9 cellular contexts compared by ENCODE assay signal in genomic region chr5:83844320-83845068, GRCh38.
DNase-seq lines count a peak whose midpoint lies in the region; ATAC-seq and TF ChIP-seq lines count a peak whose summit lies in the region.
"Had no signal": no experiment of that assay in that cellular context is flagged by ENCODE, and none has a peak within 500 bp of the region (broad histone marks: within the 10 kb centered on the region; RNA-seq: fewer than 3 reads in every experiment).

No MANE protein-coding gene starts in this region.

- H3K27ac ChIP-seq in OCI-LY3 (ENCODE audit: low read length): no peak overlapping the region
- no peak overlapping the region for H3K27ac ChIP-seq in testis

- peak overlapping the region; percentile 93 for H2AFZ ChIP-seq in OCI-LY3 (ENCODE audit: low read depth, low read length)

- no peak overlapping the region for H3K27ac Mint-ChIP-seq in activated naive CD4-positive, alpha-beta T cell treated with anti-CD3 and anti-CD28 coated beads for 36 hours
- H3K27ac Mint-ChIP-seq: brain had no signal

- peaks cover 2% of the 10 kb centered on the region for H3K9me3 Mint-ChIP-seq in activated naive CD4-positive, alpha-beta T cell treated with anti-CD3 and anti-CD28 coated beads for 36 hours

- H4K20me1 ChIP-seq in OCI-LY3 (ENCODE audit: insufficient read depth, low read length): no peaks in the 10 kb centered on the region

- no peaks in the 10 kb centered on the region for H3K27me3 Mint-ChIP-seq in activated naive CD4-positive, alpha-beta T cell treated with anti-CD3 and anti-CD28 coated beads for 36 hours (ENCODE audit: low read depth)

- no peaks in the 10 kb centered on the region for H3K36me3 Mint-ChIP-seq in activated naive CD4-positive, alpha-beta T cell treated with anti-CD3 and anti-CD28 coated beads for 36 hours (ENCODE audit: low read depth)
- H3K36me3 Mint-ChIP-seq: brain had no signal

- no peak overlapping the region for H3K4me3 Mint-ChIP-seq in activated naive CD4-positive, alpha-beta T cell treated with anti-CD3 and anti-CD28 coated beads for 36 hours
- H3K4me3 Mint-ChIP-seq: brain had no signal

- ATAC-seq in HG02840 (IDR thresholded peaks at IDR 0.05; ENCODE audit: low FRiP score, unreplicated experiment): peak; percentile 97

- no peak for TF ChIP-seq CTCF in OCI-LY3 (IDR thresholded peaks at IDR 0.05; ENCODE audit: low read depth, low read length)
- no peak for TF ChIP-seq CTCF in testis (IDR thresholded peaks at IDR 0.05)

- TF ChIP-seq POLR2A in testis (IDR thresholded peaks at IDR 0.05): no peak

- intact Hi-C loops in activated naive CD4-positive, alpha-beta T cell treated with anti-CD3 and anti-CD28 coated beads for 36 hours (cut with micrococcal nuclease): no loop called here
- intact Hi-C loops in testis (cut with DNase I; ENCODE audit: low total_unique reads): no loop called here

- H3K27me3 ChIP-seq in OCI-LY3 (ENCODE audit: low read depth, low read length) (no peaks in the 10 kb centered on the region), testis (no peaks in the 10 kb centered on the region)

- peaks cover 7% of the 10 kb centered on the region; the same call in 1 of the 2 replicates for H3K4me1 ChIP-seq in OCI-LY3 (ENCODE audit: low read length)
- H3K4me1 ChIP-seq in testis: no peaks in the 10 kb centered on the region

- CTCF ChIA-PET in activated naive CD4-positive, alpha-beta T cell treated with anti-CD3 and anti-CD28 coated beads for 36 hours (lab: Charles Lee): no interaction called here

- H3K79me2 ChIP-seq in OCI-LY3 (ENCODE audit: low read length): no peaks in the 10 kb centered on the region

- H3K4me2 ChIP-seq in OCI-LY3 (ENCODE audit: low read length): peak overlapping the region; percentile 54

- H3K9ac ChIP-seq in OCI-LY3 (ENCODE audit: low read length): no peak overlapping the region

- H3K36me3 ChIP-seq in OCI-LY3 (replicated peaks; ENCODE audit: low read depth, low read length): no peaks in the 10 kb centered on the region
- no peaks in the 10 kb centered on the region for H3K36me3 ChIP-seq in testis (ENCODE audit: low read depth, missing control alignments)

- H3K9me3 ChIP-seq in OCI-LY3 (ENCODE audit: insufficient read depth, low read length) (no peaks in the 10 kb centered on the region), testis (no peaks in the 10 kb centered on the region)

- DNase-seq in activated naive CD4-positive, alpha-beta T cell treated with anti-CD3 and anti-CD28 coated beads for 36 hours: peak; percentile 4
- no peak for DNase-seq in activated naive CD4-positive, alpha-beta T cell treated with anti-CD3 and anti-CD28 coated beads, Interleukin-2, amount 50 U/mL, for 16 hours
- DNase-seq in fibroblast of the conjunctiva (ENCODE audit: low read depth) (peak; percentile 38), cerebellum (ENCODE audit: low spot score) (no peak), testis (no peak)
- no peak for DNase-seq in effector CD4-positive, alpha-beta T cell

- H3K4me3 ChIP-seq in OCI-LY3 (ENCODE audit: low read length): peak overlapping the region; percentile 33; the same call in 1 of the 2 replicates
- no peak overlapping the region for H3K4me3 ChIP-seq in testis

- 73 to 76% methylated on average over 8 to 9 of the region's 9 CpGs for whole genome bisulfite sequencing in testis, 2 donors

- H3K4me1 Mint-ChIP-seq in activated naive CD4-positive, alpha-beta T cell treated with anti-CD3 and anti-CD28 coated beads for 36 hours (ENCODE audit: low read depth): no peaks in the 10 kb centered on the region
- H3K4me1 Mint-ChIP-seq: brain had no signal

Comparison
In these comparisons a context has a peak if more than half of its experiments do, and no peak if none do; other contexts are left out.
1. DNase-seq: peak in activated naive CD4-positive, alpha-beta T cell treated with anti-CD3 and anti-CD28 coated beads for 36 hours (single experiment) and fibroblast of the conjunctiva (single experiment); none in activated naive CD4-positive, alpha-beta T cell treated with anti-CD3 and anti-CD28 coated beads, Interleukin-2, amount 50 U/mL, for 16 hours (single experiment), cerebellum (single experiment), effector CD4-positive, alpha-beta T cell (single experiment) and testis (single experiment).